Comparison of ENCODE assay signal across 12 cellular contexts in the genomic region with DNA sequence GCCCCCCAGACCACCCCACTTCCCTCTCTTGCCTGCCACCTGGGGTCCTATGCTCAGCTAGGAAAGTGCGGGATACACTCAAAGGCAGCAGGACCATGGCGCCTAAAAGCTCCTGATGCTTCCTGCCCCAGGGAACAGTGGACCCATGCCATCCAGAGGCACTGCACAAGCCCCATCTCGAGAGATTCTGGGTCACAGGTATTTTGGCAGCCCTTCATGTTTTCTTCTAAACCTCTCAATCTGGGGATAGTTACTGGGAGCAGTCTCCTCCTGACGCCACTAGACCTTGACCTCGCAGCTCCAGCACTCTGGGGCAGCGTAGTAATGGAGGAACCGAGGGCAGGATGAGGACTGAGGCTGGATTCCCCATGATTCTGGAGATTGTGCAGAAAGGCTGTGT.
DNase-seq lines count a peak whose midpoint lies in the region; TF ChIP-seq lines count a peak whose summit lies in the region.
"Had no signal": no experiment of that assay in that cellular context is flagged by ENCODE, and none has a peak within 500 bp of the region (broad histone marks: within the 10 kb centered on the region; RNA-seq: fewer than 3 reads in every experiment).

No MANE protein-coding gene starts in this region.

- intact Hi-C loops in esophagus muscularis mucosa (cut with DNase I): no loop called here

- no peak overlapping the region for H4K5ac ChIP-seq in mesendoderm (ENCODE audit: low read length)

- DNase-seq in esophagus muscularis mucosa (ENCODE audit: extremely low spot score) (no peak), kidney glomerular epithelial cell (lab: John Stamatoyannopoulos, UW) (no peak), globus pallidus (ENCODE audit: low spot score) (no peak), mesendoderm (no peak), GM10266 (ENCODE audit: extremely low spot score) (no peak)
- DNase-seq: Kasumi-1, NCI-H1694, NCI-H510A treated with DMSO at 0.1 percent for 48 hours, ovary had no signal

- no peak overlapping the region for H2BK120ac ChIP-seq in mesendoderm (ENCODE audit: low read depth, low read length)

- no peaks in the 10 kb centered on the region for H3K9me3 ChIP-seq in BLaER1
- H3K9me3 ChIP-seq in Loucy (ENCODE audit: insufficient read depth, low read depth, low read length): no peaks in the 10 kb centered on the region
- H3K9me3 ChIP-seq in esophagus muscularis mucosa: no peaks in the 10 kb centered on the region
- H3K9me3 ChIP-seq in skeletal muscle tissue (ENCODE audit: control insufficient read depth in 3 of 3, low read length in 3 of 3): no peaks in the 10 kb centered on the region
- H3K9me3 ChIP-seq: ovary had no signal

- H3K56ac ChIP-seq in mesendoderm (ENCODE audit: low read length): no peak overlapping the region

- no peak overlapping the region for H3K18ac ChIP-seq in mesendoderm (ENCODE audit: low read length)

- no peak overlapping the region for H3K27ac ChIP-seq in BLaER1
- peak overlapping the region; percentile 70 to 80 (median 75) for H3K27ac ChIP-seq in esophagus muscularis mucosa (replicated peaks in 1 of 4)
- H3K27ac ChIP-seq in skeletal muscle tissue (ENCODE audit: low read depth, low read length): peak overlapping the region; percentile 80
- H3K27ac ChIP-seq in mesendoderm (ENCODE audit: low read depth, low read length): no peak overlapping the region

- H4K8ac ChIP-seq in mesendoderm (ENCODE audit: low read depth, low read length): no peak overlapping the region

- H2AK5ac ChIP-seq in mesendoderm (ENCODE audit: low read length): no peak overlapping the region

- H3K4me2 ChIP-seq in BLaER1 (peak overlapping the region; percentile 77), Loucy (ENCODE audit: low read depth, low read length, poor library complexity, severe bottlenecking) (peak overlapping the region; percentile 55), mesendoderm (ENCODE audit: low read length) (no peak overlapping the region)

- no peaks in the 10 kb centered on the region for H3K9me2 ChIP-seq in Loucy (replicated peaks; ENCODE audit: low read depth, low read length)

- H3K27me3 ChIP-seq in BLaER1: peaks cover 94% of the 10 kb centered on the region
- H3K27me3 ChIP-seq in Loucy (ENCODE audit: insufficient read depth, low read length, poor library complexity, severe bottlenecking): peaks cover 36% of the 10 kb centered on the region
- H3K27me3 ChIP-seq in esophagus muscularis mucosa: no peaks in the 10 kb centered on the region
- peaks cover 0 to 3% (median 0%) of the 10 kb centered on the region in 3 donors for H3K27me3 ChIP-seq in skeletal muscle tissue (ENCODE audit: control insufficient read depth in 3 of 3, insufficient read depth in 3 of 3, low read length in 3 of 3)
- no peaks in the 10 kb centered on the region for H3K27me3 ChIP-seq in mesendoderm (ENCODE audit: insufficient read depth, low read length, poor library complexity)
- H3K27me3 ChIP-seq: ovary had no signal

- no peaks in the 10 kb centered on the region for H3K36me3 ChIP-seq in BLaER1
- no peaks in the 10 kb centered on the region for H3K36me3 ChIP-seq in Loucy (ENCODE audit: insufficient read depth, low read length)
- H3K36me3 ChIP-seq in esophagus muscularis mucosa: no peaks in the 10 kb centered on the region
- no peaks in the 10 kb centered on the region for H3K36me3 ChIP-seq in skeletal muscle tissue (ENCODE audit: control insufficient read depth in 3 of 3, insufficient read depth in 3 of 3, low read length in 3 of 3)
- no peaks in the 10 kb centered on the region for H3K36me3 ChIP-seq in mesendoderm (ENCODE audit: control insufficient read depth, insufficient read depth, low read length)
- H3K36me3 ChIP-seq: ovary had no signal

- no peak overlapping the region for H2BK15ac ChIP-seq in mesendoderm (replicated peaks; ENCODE audit: low read depth)

- no peak overlapping the region for H3K9ac ChIP-seq in BLaER1
- no peak overlapping the region for H3K9ac ChIP-seq in Loucy (ENCODE audit: low read depth, low read length, poor library complexity, severe bottlenecking)
- no peak overlapping the region for H3K9ac ChIP-seq in skeletal muscle tissue (ENCODE audit: low read depth in 1 of 3, low read length in 3 of 3)
- H3K9ac ChIP-seq in mesendoderm (ENCODE audit: low read length): no peak overlapping the region

- no peak overlapping the region for H2BK5ac ChIP-seq in mesendoderm (ENCODE audit: low read length)

- no peak for TF ChIP-seq POLR2A in esophagus muscularis mucosa (IDR thresholded peaks at IDR 0.05; ENCODE audit: low read depth)

- TF ChIP-seq CTCF in Loucy (conservative IDR thresholded peaks at IDR 0.05; ENCODE audit: low read length) (no peak), esophagus muscularis mucosa (IDR thresholded peaks at IDR 0.05) (no peak), GM10266 (IDR thresholded peaks at IDR 0.05; ENCODE audit: control insufficient read depth, insufficient read depth, low read depth, missing control alignments) (no peak)

- H3F3A ChIP-seq in Loucy (ENCODE audit: low read depth): no peaks in the 10 kb centered on the region

- 82% methylated on average over 7 of the region's 7 CpGs for WGBS in esophagus muscularis mucosa
- no CpG with 5 or more reads among the region's 7 CpGs for WGBS in mesendoderm (ENCODE audit: extremely low coverage, insufficient coverage, low lambda C conversion rate)

- peaks cover 71% of the 10 kb centered on the region for H4K20me1 ChIP-seq in BLaER1
- peaks cover 86% of the 10 kb centered on the region for H4K20me1 ChIP-seq in Loucy (ENCODE audit: insufficient read depth, low read length, poor library complexity, severe bottlenecking)

- H3K79me2 ChIP-seq in Loucy (ENCODE audit: insufficient read depth, low read length) (peaks cover 11% of the 10 kb centered on the region; the same call in 1 of the 2 replicates), mesendoderm (ENCODE audit: control insufficient read depth, insufficient read depth, low read length) (no peaks in the 10 kb centered on the region)

- H3K4me3 ChIP-seq in BLaER1 (no peak overlapping the region), Loucy (ENCODE audit: low read length, poor library complexity, severe bottlenecking) (no peak overlapping the region), esophagus muscularis mucosa (no peak overlapping the region), skeletal muscle tissue (ENCODE audit: low read length in 3 of 3) (no peak overlapping the region), mesendoderm (ENCODE audit: low read length) (no peak overlapping the region)
- H3K4me3 ChIP-seq: ovary had no signal

- TF ChIP-seq EP300 in esophagus muscularis mucosa (IDR thresholded peaks at IDR 0.05): no peak

- no peak overlapping the region for H3K4ac ChIP-seq in mesendoderm (ENCODE audit: low read depth, low read length)

- H3K79me1 ChIP-seq in mesendoderm (ENCODE audit: low read length): peaks cover 1% of the 10 kb centered on the region

- H3K4me1 ChIP-seq in BLaER1: peaks cover 39% of the 10 kb centered on the region
- peaks cover 38% of the 10 kb centered on the region for H3K4me1 ChIP-seq in Loucy (ENCODE audit: insufficient read depth, low read length, poor library complexity, severe bottlenecking)
- H3K4me1 ChIP-seq in esophagus muscularis mucosa: peaks cover 77 to 98% (median 90%) of the 10 kb centered on the region in 4 donors
- H3K4me1 ChIP-seq in skeletal muscle tissue (ENCODE audit: control insufficient read depth in 3 of 3, insufficient read depth in 3 of 3, low read length in 3 of 3): peaks cover 38 to 57% (median 56%) of the 10 kb centered on the region in 3 donors
- H3K4me1 ChIP-seq in mesendoderm (ENCODE audit: control insufficient read depth, low read depth, low read length): peaks cover 17% of the 10 kb centered on the region

- no peak overlapping the region for H3K23ac ChIP-seq in mesendoderm (ENCODE audit: low read length)

- H2AFZ ChIP-seq in Loucy (ENCODE audit: low read length): no peak overlapping the region

Comparison
In these comparisons a context has a peak if more than half of its experiments do, and no peak if none do; other contexts are left out.
1. H3K27ac ChIP-seq: peak in esophagus muscularis mucosa (4 of 4) and skeletal muscle tissue (single experiment); none in BLaER1 (single experiment) and mesendoderm (single experiment).